Comparison of ENCODE assay signal across 1 cellular context in genomic region chr20:1321654-1321939, GRCh38.
TF ChIP-seq lines count a peak whose summit lies in the region.

No MANE protein-coding gene starts in this region.

TF ChIP-seq in endothelial cell of umbilical vein, 7 proteins besides CTCF, POLR2A, EP300 and RAD21:
- TF ChIP-seq JUN (IDR thresholded peaks at IDR 0.05; ENCODE audit: borderline replicate concordance, insufficient read depth, insufficient read length, low read depth): no peak
- no peak for TF ChIP-seq GATA2 (IDR thresholded peaks at IDR 0.05; ENCODE audit: insufficient read depth, insufficient read length, low read depth, low read length)
- TF ChIP-seq POLR2AphosphoS5 (IDR thresholded peaks at IDR 0.05; ENCODE audit: insufficient read depth, low read depth, low read length): no peak
- TF ChIP-seq MAX (IDR thresholded peaks at IDR 0.05; ENCODE audit: insufficient read depth, insufficient read length): no peak
- no peak for TF ChIP-seq EZH2 (IDR thresholded peaks at IDR 0.05; ENCODE audit: borderline replicate concordance, low read depth, low read length, severe bottlenecking)
- no peak for TF ChIP-seq MYC (IDR thresholded peaks at IDR 0.05; ENCODE audit: low read depth, low read length)
- no peak for TF ChIP-seq FOS (IDR thresholded peaks at IDR 0.05; ENCODE audit: borderline replicate concordance, insufficient read depth, low read length)
